In genomic region chr11:58774164-58774593, GRCh38 we compare ENCODE assay signal across 38 cellular contexts. TPM values are rescaled to one million over a fixed set of nuclear protein-coding genes. Genes with fewer than 3 reads are reported as not detected.
"Had no signal": no experiment of that assay in that cellular context is flagged by ENCODE, and none has a peak within 500 bp of the region (broad histone marks: within the 10 kb centered on the region; RNA-seq: fewer than 3 reads in every experiment).

No MANE protein-coding gene starts in this region.

- H3K27ac Mint-ChIP-seq: activated B cell treated with CpG ODN at 0.5 μM for 24 hours; activated CD4-positive, alpha-beta memory T cell treated with anti-CD3 and anti-CD28 coated beads for 36 hours; activated CD4-positive, alpha-beta T cell treated with anti-CD3 and anti-CD28 coated beads, Interleukin-2, amount 10 ng/mL, durations not matched to agents 24 days and 14 days; activated CD8-positive, alpha-beta T cell treated with anti-CD3 and anti-CD28 coated beads for 36 hours; activated naive CD4-positive, alpha-beta T cell treated with anti-CD3 and anti-CD28 coated beads for 36 hours; activated naive CD4-positive, alpha-beta T cell treated with anti-CD3 and anti-CD28 coated beads, Interleukin-2, amount 50 U/mL, for 72 hours; activated naive CD8-positive, alpha-beta T cell treated with anti-CD3 and anti-CD28 coated beads for 36 hours; activated T-cell treated with anti-CD3 and anti-CD28 coated beads, Interleukin-2, amount 50 U/mL, for 72 hours; activated T-helper 1 cell treated with anti-CD3 and anti-CD28 coated beads, Interleukin-12 subunit alpha, Interleukin-12 subunit beta, Interleukin-2, Interleukin-4 antibody, amounts not matched to agents 30 ng/mL and 10 ng/mL and 1 ng/mL, durations not matched to agents 14 hours and 24 hours and 36 hours; activated T-helper 17 cell treated with anti-CD3 and anti-CD28 coated beads, Interleukin-2, amount 50 U/mL, for 72 hours; T-cell; T-helper 17 cell had no signal

- H3K4me1 ChIP-seq: adrenal gland, body of pancreas, breast epithelium had no signal

- H3K4me1 Mint-ChIP-seq: activated B cell treated with CpG ODN at 0.5 μM for 24 hours; activated naive CD8-positive, alpha-beta T cell treated with anti-CD3 and anti-CD28 coated beads for 36 hours; activated T-helper 17 cell treated with anti-CD3 and anti-CD28 coated beads, Interleukin-2, amount 50 U/mL, for 72 hours; T-cell had no signal

- H3K36me3 ChIP-seq: adrenal gland, brain microvascular endothelial cell, breast epithelium had no signal

- H3K4me3 Mint-ChIP-seq: activated B cell treated with CpG ODN at 0.5 μM for 24 hours; activated CD4-positive, alpha-beta memory T cell treated with anti-CD3 and anti-CD28 coated beads for 36 hours; activated CD4-positive, alpha-beta T cell treated with anti-CD3 and anti-CD28 coated beads, Interleukin-2, amount 10 ng/mL, durations not matched to agents 24 days and 14 days; activated CD8-positive, alpha-beta T cell treated with anti-CD3 and anti-CD28 coated beads for 36 hours; activated naive CD4-positive, alpha-beta T cell treated with anti-CD3 and anti-CD28 coated beads for 36 hours; activated naive CD8-positive, alpha-beta T cell treated with anti-CD3 and anti-CD28 coated beads for 36 hours; activated T-cell treated with anti-CD3 and anti-CD28 coated beads, Interleukin-2, amount 50 U/mL, for 4 hours; activated T-cell treated with anti-CD3 and anti-CD28 coated beads, Interleukin-2, amount 50 U/mL, for 72 hours; activated T-helper 1 cell treated with anti-CD3 and anti-CD28 coated beads, Interleukin-12 subunit alpha, Interleukin-12 subunit beta, Interleukin-2, Interleukin-4 antibody, amounts not matched to agents 30 ng/mL and 10 ng/mL and 1 ng/mL, durations not matched to agents 14 hours and 24 hours and 36 hours; activated T-helper 17 cell treated with anti-CD3 and anti-CD28 coated beads, Interleukin-2, amount 50 U/mL, for 72 hours; T-cell; T-helper 17 cell had no signal

- H3K9me3 Mint-ChIP-seq: activated B cell treated with CpG ODN at 0.5 μM for 24 hours; activated CD4-positive, alpha-beta memory T cell treated with anti-CD3 and anti-CD28 coated beads for 36 hours; activated CD4-positive, alpha-beta T cell treated with anti-CD3 and anti-CD28 coated beads, Interleukin-2, amount 10 ng/mL, durations not matched to agents 24 days and 14 days; activated CD8-positive, alpha-beta T cell treated with anti-CD3 and anti-CD28 coated beads for 36 hours; activated naive CD4-positive, alpha-beta T cell treated with anti-CD3 and anti-CD28 coated beads for 36 hours; activated naive CD4-positive, alpha-beta T cell treated with anti-CD3 and anti-CD28 coated beads, Interleukin-2, amount 50 U/mL, for 72 hours; activated naive CD8-positive, alpha-beta T cell treated with anti-CD3 and anti-CD28 coated beads for 36 hours; activated T-cell treated with anti-CD3 and anti-CD28 coated beads, Interleukin-2, amount 50 U/mL, for 4 hours; activated T-cell treated with anti-CD3 and anti-CD28 coated beads, Interleukin-2, amount 50 U/mL, for 72 hours; activated T-helper 1 cell treated with anti-CD3 and anti-CD28 coated beads, Interleukin-12 subunit alpha, Interleukin-12 subunit beta, Interleukin-2, Interleukin-4 antibody, amounts not matched to agents 30 ng/mL and 10 ng/mL and 1 ng/mL, durations not matched to agents 14 hours and 24 hours and 36 hours; activated T-helper 17 cell treated with anti-CD3 and anti-CD28 coated beads, Interleukin-2, amount 50 U/mL, for 72 hours; T-cell had no signal

- H3K27me3 ChIP-seq: adrenal gland, body of pancreas, brain microvascular endothelial cell, breast epithelium had no signal

- H3K9me3 ChIP-seq: body of pancreas, breast epithelium had no signal

- ATAC-seq: activated CD8-positive, alpha-beta T cell treated with anti-CD3 and anti-CD28 coated beads for 36 hours; body of pancreas; T-cell; T-helper 17 cell had no signal

- H3K27ac ChIP-seq: adrenal gland, body of pancreas, brain microvascular endothelial cell, breast epithelium, VCaP had no signal

- H3K4me3 ChIP-seq: adrenal gland, body of pancreas, breast epithelium had no signal

- H3K36me3 Mint-ChIP-seq: activated CD4-positive, alpha-beta memory T cell treated with anti-CD3 and anti-CD28 coated beads for 36 hours; activated naive CD8-positive, alpha-beta T cell treated with anti-CD3 and anti-CD28 coated beads for 36 hours; T-cell had no signal

- DNase-seq: activated B cell treated with CpG ODN at 0.5 μM for 24 hours; activated CD4-positive, alpha-beta memory T cell treated with anti-CD3 and anti-CD28 coated beads for 36 hours; activated CD4-positive, alpha-beta T cell treated with anti-CD3 and anti-CD28 coated beads for 4 hours; activated CD4-positive, alpha-beta T cell treated with anti-CD3 and anti-CD28 coated beads, Interleukin-2, amount 10 ng/mL, durations not matched to agents 24 days and 14 days; activated CD4-positive, alpha-beta T cell treated with anti-CD3 and anti-CD28 coated beads, Interleukin-2, amount 50 U/mL, for 1 hour; activated CD4-positive, alpha-beta T cell treated with anti-CD3 and anti-CD28 coated beads, Interleukin-2, amount 50 U/mL, for 4 hours; activated CD4-positive, CD25-positive, alpha-beta regulatory T cell treated with anti-CD3 and anti-CD28 coated beads, Interleukin-2, amount 50 U/mL, for 72 hours; activated CD8-positive, alpha-beta memory T cell treated with anti-CD3 and anti-CD28 coated beads, Interleukin-2, amount 50 U/mL, for 4 hours; activated CD8-positive, alpha-beta T cell treated with anti-CD3 and anti-CD28 coated beads for 36 hours; activated effector memory CD4-positive, alpha-beta T cell treated with anti-CD3 and anti-CD28 coated beads, Interleukin-2, amount 50 U/mL, for 16 hours; activated gamma-delta T cell treated with Interleukin-2 at 50 U/mL for 16 hours; activated naive CD4-positive, alpha-beta T cell; activated naive CD4-positive, alpha-beta T cell treated with anti-CD3 and anti-CD28 coated beads for 36 hours; activated naive CD4-positive, alpha-beta T cell treated with anti-CD3 and anti-CD28 coated beads, Interleukin-2, amount 50 U/mL, for 16 hours; activated naive CD8-positive, alpha-beta T cell treated with anti-CD3 and anti-CD28 coated beads for 36 hours; activated T-cell treated with anti-CD3 and anti-CD28 coated beads for 4 hours; activated T-cell treated with anti-CD3 and anti-CD28 coated beads, Interleukin-2, amount 50 U/mL, for 1 hour; activated T-cell treated with anti-CD3 and anti-CD28 coated beads, Interleukin-2, amount 50 U/mL, for 4 hours; activated T-cell treated with anti-CD3 and anti-CD28 coated beads, Interleukin-2, amount 50 U/mL, for 72 hours; adrenal gland; amniotic stem cell; aorta; body of pancreas; brain microvascular endothelial cell; central memory CD4-positive, alpha-beta T cell; T-cell; T-helper 17 cell; T-helper 9 cell had no signal

RNA-seq across cellular contexts. Expression of gene GLYAT, which starts 42.4 kb away (rescaled TPM):
- total RNA-seq: activated B cell treated with CpG ODN at 0.5 μM for 24 hours; activated CD4-positive, alpha-beta memory T cell treated with anti-CD3 and anti-CD28 coated beads for 36 hours; activated CD4-positive, alpha-beta T cell treated with anti-CD3 and anti-CD28 coated beads, Interleukin-2, amount 10 ng/mL, durations not matched to agents 24 days and 14 days; activated CD8-positive, alpha-beta memory T cell treated with anti-CD3 and anti-CD28 coated beads for 36 hours; activated CD8-positive, alpha-beta T cell treated with anti-CD3 and anti-CD28 coated beads for 36 hours; activated naive CD4-positive, alpha-beta T cell treated with anti-CD3 and anti-CD28 coated beads for 36 hours; activated naive CD4-positive, alpha-beta T cell treated with anti-CD3 and anti-CD28 coated beads, Interleukin-2, amount 50 U/mL, for 72 hours; activated naive CD8-positive, alpha-beta T cell treated with anti-CD3 and anti-CD28 coated beads for 36 hours; activated T-cell treated with anti-CD3 and anti-CD28 coated beads, Interleukin-2, amount 50 U/mL, for 4 hours; activated T-cell treated with anti-CD3 and anti-CD28 coated beads, Interleukin-2, amount 50 U/mL, for 72 hours; activated T-helper 1 cell treated with anti-CD3 and anti-CD28 coated beads, Interleukin-12 subunit alpha, Interleukin-12 subunit beta, Interleukin-2, Interleukin-4 antibody, amounts not matched to agents 30 ng/mL and 10 ng/mL and 1 ng/mL, durations not matched to agents 14 hours and 24 hours and 36 hours; aorta; astrocyte; chondrocyte; T-cell; T-helper 1 cell treated with Interleukin-12 subunit alpha and Interleukin-12 subunit beta and Interleukin-4 antibody, amounts not matched to agents 30 ng/mL and 1 ng/mL, for 36 hours; T-helper 17 cell; T-helper 2 cell treated with Interferon-gamma antibody and Interleukin-4, amounts not matched to agents 100 ng/mL and 5 ng/mL, for 36 hours had no signal
- polyA plus RNA-seq: aorta had no signal
